In the genomic region with DNA sequence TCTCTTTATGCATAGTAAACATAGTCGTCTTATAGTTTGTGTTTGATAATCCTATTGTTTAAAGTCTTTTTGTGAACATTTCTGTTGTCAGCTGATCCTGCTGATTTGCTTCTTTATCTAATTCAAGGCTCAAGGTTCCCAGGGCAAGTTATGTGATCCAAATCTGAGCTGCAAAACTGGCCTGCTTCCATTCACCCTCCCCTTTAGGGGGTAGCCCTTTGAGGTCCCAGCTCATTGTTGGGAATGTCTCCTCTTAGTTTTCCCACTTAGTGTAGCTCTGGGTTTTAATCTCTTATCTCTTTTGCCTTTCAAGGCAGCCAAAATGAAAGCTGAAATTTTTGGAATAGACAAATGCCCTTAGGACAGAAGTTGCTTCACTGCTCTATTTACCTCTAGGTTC, we compare ENCODE assay signal across 18 cellular contexts.
"Had no signal": no experiment of that assay in that cellular context is flagged by ENCODE, and none has a peak within 500 bp of the region (broad histone marks: within the 10 kb centered on the region; RNA-seq: fewer than 3 reads in every experiment).

No MANE protein-coding gene starts in this region.

- ATAC-seq: activated CD8-positive, alpha-beta T cell treated with anti-CD3 and anti-CD28 coated beads, Interleukin-2, amount 10 ng/mL, durations not matched to agents 7 days and 5 days; activated T-cell treated with anti-CD3 and anti-CD28 coated beads, Interleukin-2, amount 50 U/mL, for 4 hours; heart right ventricle had no signal

- H3K27me3 Mint-ChIP-seq: activated CD4-positive, alpha-beta T cell treated with anti-CD3 and anti-CD28 coated beads, Interleukin-2, amount 10 ng/mL, durations not matched to agents 24 days and 14 days; progenitor cell of endocrine pancreas had no signal

- H3K9me3 ChIP-seq: esophagus muscularis mucosa, tibial nerve had no signal

- H3K27ac Mint-ChIP-seq: activated CD4-positive, alpha-beta T cell treated with anti-CD3 and anti-CD28 coated beads, Interleukin-2, amount 10 ng/mL, durations not matched to agents 24 days and 14 days; activated CD8-positive, alpha-beta T cell treated with anti-CD3 and anti-CD28 coated beads, Interleukin-2, amount 10 ng/mL, durations not matched to agents 7 days and 5 days; mesothelial cell of epicardium; nephron; progenitor cell of endocrine pancreas; T-helper 2 cell treated with Interferon-gamma antibody and Interleukin-4, amounts not matched to agents 5 μg/mL and 100 μg/mL, for 36 hours had no signal

- H3K4me3 Mint-ChIP-seq: activated CD4-positive, alpha-beta T cell treated with anti-CD3 and anti-CD28 coated beads, Interleukin-2, amount 10 ng/mL, durations not matched to agents 24 days and 14 days; activated CD8-positive, alpha-beta T cell treated with anti-CD3 and anti-CD28 coated beads, Interleukin-2, amount 10 ng/mL, durations not matched to agents 7 days and 5 days; activated T-cell treated with anti-CD3 and anti-CD28 coated beads, Interleukin-2, amount 50 U/mL, for 4 hours; mesothelial cell of epicardium; nephron; T-helper 2 cell treated with Interferon-gamma antibody and Interleukin-4, amounts not matched to agents 5 μg/mL and 100 μg/mL, for 36 hours had no signal

- H3K4me1 Mint-ChIP-seq: activated CD4-positive, alpha-beta T cell treated with anti-CD3 and anti-CD28 coated beads, Interleukin-2, amount 10 ng/mL, durations not matched to agents 24 days and 14 days; nephron had no signal

- H3K4me3 ChIP-seq: esophagus muscularis mucosa, heart right ventricle, lung, right atrium auricular region, tibial nerve had no signal

- H3K4me1 ChIP-seq: esophagus muscularis mucosa, heart right ventricle, right atrium auricular region, tibial nerve had no signal

- H3K27me3 ChIP-seq: esophagus muscularis mucosa, heart right ventricle, right atrium auricular region, tibial nerve had no signal

- H3K27ac ChIP-seq: esophagus muscularis mucosa, heart right ventricle, right atrium auricular region, tibial nerve had no signal

- DNase-seq: activated CD4-positive, alpha-beta T cell treated with anti-CD3 and anti-CD28 coated beads, Interleukin-2, amount 10 ng/mL, durations not matched to agents 24 days and 14 days; activated CD8-positive, alpha-beta T cell treated with anti-CD3 and anti-CD28 coated beads, Interleukin-2, amount 10 ng/mL, durations not matched to agents 7 days and 5 days; activated naive CD4-positive, alpha-beta T cell treated with anti-CD3 and anti-CD28 coated beads, Interleukin-2, amount 50 U/mL, for 16 hours; activated T-cell treated with anti-CD3 and anti-CD28 coated beads, Interleukin-2, amount 50 U/mL, for 4 hours; aorta; effector CD8-positive, alpha-beta T cell; heart right ventricle; stimulated activated CD4-positive, alpha-beta T cell treated with anti-CD3 and anti-CD28 coated beads, Interleukin-2, amount 100 ng/mL, for 24 hours; stimulated activated naive CD4-positive, alpha-beta T cell treated with Interleukin-2 at 50 U/mL for 16 hours; substantia nigra had no signal

- H3K36me3 ChIP-seq: right atrium auricular region, tibial nerve had no signal
